Comparison of ENCODE assay signal across 1 cellular context in the genomic region with DNA sequence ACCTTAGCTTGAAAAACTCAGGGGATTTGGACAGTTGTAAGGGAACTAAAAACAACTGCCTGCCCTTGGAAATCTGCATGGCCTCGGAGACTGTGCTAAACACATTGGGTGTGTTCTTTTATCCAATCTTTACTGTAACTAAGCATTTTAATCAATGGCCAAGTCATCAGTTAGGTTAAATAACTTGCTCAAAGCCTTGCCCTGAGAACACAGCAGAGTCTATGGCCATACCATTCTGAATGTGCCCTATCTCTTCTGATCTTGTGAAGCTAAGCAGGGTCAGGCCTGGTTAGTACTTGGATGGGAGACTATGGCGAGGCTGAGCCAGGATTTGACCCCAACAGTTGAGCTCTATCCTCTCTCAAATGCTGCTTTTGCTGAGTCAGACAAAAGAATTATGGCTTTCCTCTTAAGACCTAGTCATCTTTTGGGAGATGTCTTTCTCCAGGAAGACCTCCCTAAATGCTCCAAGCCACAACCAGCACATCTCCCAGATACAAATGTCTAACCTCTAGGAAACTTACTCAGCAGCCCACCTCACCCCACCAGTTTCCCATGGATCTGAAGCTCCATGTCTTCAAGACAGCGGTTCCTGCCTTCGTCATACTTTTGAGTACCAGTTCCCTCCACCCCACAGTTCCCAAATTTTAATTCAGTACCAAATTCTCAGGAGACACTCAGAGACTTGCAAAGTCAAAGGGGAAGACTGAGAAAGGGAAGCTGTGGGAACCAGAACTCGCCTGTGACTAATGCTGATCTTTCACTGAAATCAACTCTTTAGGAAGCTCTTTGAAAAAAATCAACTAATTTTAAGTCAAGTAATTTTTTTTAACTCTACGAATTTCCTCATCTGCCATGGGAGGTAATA.
TF ChIP-seq lines count a peak whose summit lies in the region.

No MANE protein-coding gene starts in this region.

TF ChIP-seq in HepG2, 621 proteins besides CTCF, POLR2A, EP300 and RAD21 (continued from another document):
- TF ChIP-seq ZNF781 (CRISPR knock-in tag; IDR thresholded peaks at IDR 0.05; ENCODE audit: borderline replicate concordance, not compliant biosample characterization) (no peak), CAMTA2 (CRISPR knock-in tag; IDR thresholded peaks at IDR 0.05; ENCODE audit: borderline replicate concordance) (no peak), MAFF (IDR thresholded peaks at IDR 0.05; ENCODE audit: low read depth, low read length) (peak; percentile 79), ZNF773 (CRISPR knock-in tag; IDR thresholded peaks at IDR 0.05; ENCODE audit: borderline replicate concordance) (no peak), PCBP2 (optimal IDR thresholded peaks at IDR 0.05; ENCODE audit: low read depth, low read length, poor library complexity, severe bottlenecking) (no peak), KLF12 (CRISPR knock-in tag; IDR thresholded peaks at IDR 0.05; ENCODE audit: borderline replicate concordance) (no peak), POGZ (CRISPR knock-in tag; IDR thresholded peaks at IDR 0.05) (no peak)
- TF ChIP-seq, protein P1, sequence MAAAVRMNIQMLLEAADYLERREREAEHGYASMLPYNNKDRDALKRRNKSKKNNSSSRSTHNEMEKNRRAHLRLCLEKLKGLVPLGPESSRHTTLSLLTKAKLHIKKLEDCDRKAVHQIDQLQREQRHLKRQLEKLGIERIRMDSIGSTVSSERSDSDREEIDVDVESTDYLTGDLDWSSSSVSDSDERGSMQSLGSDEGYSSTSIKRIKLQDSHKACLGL (CRISPR knock-in tag; IDR thresholded peaks at IDR 0.05): no peak
- TF ChIP-seq, protein P2, sequence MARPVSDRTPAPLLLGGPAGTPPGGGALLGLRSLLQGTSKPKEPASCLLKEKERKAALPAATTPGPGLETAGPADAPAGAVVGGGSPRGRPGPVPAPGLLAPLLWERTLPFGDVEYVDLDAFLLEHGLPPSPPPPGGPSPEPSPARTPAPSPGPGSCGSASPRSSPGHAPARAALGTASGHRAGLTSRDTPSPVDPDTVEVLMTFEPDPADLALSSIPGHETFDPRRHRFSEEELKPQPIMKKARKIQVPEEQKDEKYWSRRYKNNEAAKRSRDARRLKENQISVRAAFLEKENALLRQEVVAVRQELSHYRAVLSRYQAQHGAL (CRISPR knock-in tag; IDR thresholded peaks at IDR 0.05; ENCODE audit: not compliant biosample characterization): no peak
TF ChIP-seq in HepG2: peak in this region for 3.
